ENCODE assay signal across 9 cellular contexts in genomic region chr14:28766505-28767238, GRCh38. TPM values are rescaled to one million over a fixed set of nuclear protein-coding genes. Genes with fewer than 3 reads are reported as not detected.
DNase-seq lines count a peak whose midpoint lies in the region; ATAC-seq and TF ChIP-seq lines count a peak whose summit lies in the region.
"Had no signal": no experiment of that assay in that cellular context is flagged by ENCODE, and none has a peak within 500 bp of the region (broad histone marks: within the 10 kb centered on the region; RNA-seq: fewer than 3 reads in every experiment).

Gene FOXG1, plus strand, starts transcription at chr14:28766787. Its CDS starts 493 bp downstream, at chr14:28767280.

- H3K4me2 ChIP-seq in skeletal muscle satellite cell (ENCODE audit: low read length), result peak within 1 kb of the TSS; percentile 61

- H3K4me1 ChIP-seq in CD8-positive, alpha-beta memory T cell (ENCODE audit: insufficient read depth, low read length), result no peaks in the 10 kb centered on the region
- no peaks in the 10 kb centered on the region for H3K4me1 ChIP-seq in RWPE2 (ENCODE audit: insufficient read depth, poor library complexity, severe bottlenecking)
- no peaks in the 10 kb centered on the region for H3K4me1 ChIP-seq in foreskin keratinocyte
- H3K4me1 ChIP-seq in skeletal muscle satellite cell (ENCODE audit: control insufficient read depth, insufficient read depth, low read length), result peaks cover 8% of the 10 kb centered on the region

- CTCF ChIA-PET in CD8-positive, alpha-beta memory T cell (lab: Charles Lee), result no interaction called here

- TF ChIP-seq CTCF in RWPE2 (IDR thresholded peaks at IDR 0.05; ENCODE audit: poor library complexity, severe bottlenecking), result no peak
- TF ChIP-seq CTCF in foreskin keratinocyte (conservative IDR thresholded peaks at IDR 0.05), result no peak

- H3K4me3 ChIP-seq in CD8-positive, alpha-beta memory T cell (ENCODE audit: low read length), result no peak within 1 kb of the TSS
- no peak within 1 kb of the TSS for H3K4me3 ChIP-seq in RWPE2 (ENCODE audit: severe bottlenecking)
- peak within 1 kb of the TSS; percentile 50 for H3K4me3 ChIP-seq in skeletal muscle satellite cell (ENCODE audit: low read length)

- peak within 1 kb of the TSS in 5 of 7 donors; percentile 42 to 65 (median 55) for H3K4me3 Mint-ChIP-seq in CD8-positive, alpha-beta memory T cell

- H3K36me3 Mint-ChIP-seq in CD8-positive, alpha-beta memory T cell, result peaks cover 0 to 2% (median 0%) of the 10 kb centered on the region in 3 donors

- peak within 1 kb of the TSS in 1 of 8 donors; percentile 88 for H3K27ac Mint-ChIP-seq in CD8-positive, alpha-beta memory T cell

- DNase-seq in CD8-positive, alpha-beta memory T cell, result no peak
- DNase-seq in RWPE2 (ENCODE audit: low spot score), result no peak
- DNase-seq in foreskin keratinocyte, result no peak
- DNase-seq in posterior vena cava (ENCODE audit: low spot score), result no peak
- no peak for DNase-seq in HCEC 1CT
- DNase-seq in dermis blood vessel endothelial cell, result no peak

- H3K9me3 Mint-ChIP-seq in CD8-positive, alpha-beta memory T cell, result peaks cover 4 to 38% (median 20%) of the 10 kb centered on the region in 5 donors

- POLR2A ChIA-PET in CD8-positive, alpha-beta memory T cell (lab: Charles Lee), result no interaction called here

- ATAC-seq in HG02678 (IDR thresholded peaks at IDR 0.05; ENCODE audit: unreplicated experiment), result peak; percentile 56
- peak; percentile 24; the same call in 1 of the 3 replicates for ATAC-seq in RWPE2 (ENCODE audit: low read depth)
- peak; percentile 31 for ATAC-seq in foreskin keratinocyte
- ATAC-seq: HCT116 had no signal

- H3K9me3 ChIP-seq in CD8-positive, alpha-beta memory T cell (ENCODE audit: low read length), result no peaks in the 10 kb centered on the region
- H3K9me3 ChIP-seq in RWPE2 (ENCODE audit: severe bottlenecking), result no peaks in the 10 kb centered on the region
- peaks cover 9% of the 10 kb centered on the region for H3K9me3 ChIP-seq in skeletal muscle satellite cell (replicated peaks; ENCODE audit: low read length)

- peak within 1 kb of the TSS; percentile 59 for H3K27ac ChIP-seq in CD8-positive, alpha-beta memory T cell (ENCODE audit: low read depth, low read length)
- H3K27ac ChIP-seq in RWPE2 (ENCODE audit: poor library complexity, severe bottlenecking) (no peak within 1 kb of the TSS), foreskin keratinocyte (no peak within 1 kb of the TSS)

- H3K9ac ChIP-seq in skeletal muscle satellite cell (ENCODE audit: low read depth, low read length), result no peak within 1 kb of the TSS

- intact Hi-C loops in posterior vena cava (cut with DNase I), result no loop called here

- H3K4me1 Mint-ChIP-seq in CD8-positive, alpha-beta memory T cell, result peaks cover 0 to 15% (median 4%) of the 10 kb centered on the region in 3 donors

- no peaks in the 10 kb centered on the region for H3K36me3 ChIP-seq in CD8-positive, alpha-beta memory T cell (ENCODE audit: insufficient read depth, low read length)
- H3K36me3 ChIP-seq in RWPE2 (ENCODE audit: low read depth) (no peaks in the 10 kb centered on the region), skeletal muscle satellite cell (ENCODE audit: insufficient read depth, low read length) (no peaks in the 10 kb centered on the region)

- H3K27me3 Mint-ChIP-seq in CD8-positive, alpha-beta memory T cell, result peaks cover 42 to 49% of the 10 kb centered on the region in 2 donors

- peaks cover 11% of the 10 kb centered on the region for H3K27me3 ChIP-seq in CD8-positive, alpha-beta memory T cell (ENCODE audit: insufficient read depth, low read length, poor library complexity, severe bottlenecking)
- H3K27me3 ChIP-seq in RWPE2 (ENCODE audit: insufficient read depth, poor library complexity, severe bottlenecking), result peaks cover 90% of the 10 kb centered on the region
- H3K27me3 ChIP-seq in foreskin keratinocyte, result peaks cover 94% of the 10 kb centered on the region
- H3K27me3 ChIP-seq in skeletal muscle satellite cell (ENCODE audit: control insufficient read depth, insufficient read depth, low read length), result peaks cover 83% of the 10 kb centered on the region

RNA-seq across cellular contexts. Expression of gene FOXG1, which starts in this region (rescaled TPM):
- not detected for total RNA-seq in CD8-positive, alpha-beta memory T cell
- not detected for polyA plus RNA-seq in CD8-positive, alpha-beta memory T cell
- total RNA-seq in foreskin keratinocyte (not detected in 2 replicates), posterior vena cava (not detected), dermis blood vessel endothelial cell (not detected in 2 replicates)
- not detected in 2 replicates for polyA plus RNA-seq in foreskin keratinocyte
- under 0.01 and 0.22 TPM in 2 replicates for total RNA-seq in skeletal muscle satellite cell (2012; rRNA removed)

Comparison
In these comparisons a context has a peak if more than half of its experiments do, and no peak if none do; other contexts are left out.
1. Peak in ATAC-seq in foreskin keratinocyte; RNA of the gene not detected or under 1 TPM.